ENCODE assay signal across 3 cellular contexts in genomic region chr3:138348107-138348949, GRCh38.
TF ChIP-seq lines count a peak whose summit lies in the region.

MRAS (plus strand) TSS chr3:138348579; CDS start chr3:138372884, 24,305 bp downstream.

TF ChIP-seq in WTC11, 78 proteins besides CTCF, POLR2A, EP300 and RAD21 (continues in another document):
- TF ChIP-seq, protein P1, sequence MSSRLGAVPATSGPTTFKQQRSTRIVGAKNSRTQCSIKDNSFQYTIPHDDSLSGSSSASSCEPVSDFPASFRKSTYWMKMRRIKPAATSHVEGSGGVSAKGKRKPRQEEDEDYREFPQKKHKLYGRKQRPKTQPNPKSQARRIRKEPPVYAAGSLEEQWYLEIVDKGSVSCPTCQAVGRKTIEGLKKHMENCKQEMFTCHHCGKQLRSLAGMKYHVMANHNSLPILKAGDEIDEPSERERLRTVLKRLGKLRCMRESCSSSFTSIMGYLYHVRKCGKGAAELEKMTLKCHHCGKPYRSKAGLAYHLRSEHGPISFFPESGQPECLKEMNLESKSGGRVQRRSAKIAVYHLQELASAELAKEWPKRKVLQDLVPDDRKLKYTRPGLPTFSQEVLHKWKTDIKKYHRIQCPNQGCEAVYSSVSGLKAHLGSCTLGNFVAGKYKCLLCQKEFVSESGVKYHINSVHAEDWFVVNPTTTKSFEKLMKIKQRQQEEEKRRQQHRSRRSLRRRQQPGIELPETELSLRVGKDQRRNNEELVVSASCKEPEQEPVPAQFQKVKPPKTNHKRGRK (CRISPR knock-in tag; IDR thresholded peaks at IDR 0.05; ENCODE audit: borderline replicate concordance), result no peak
- TF ChIP-seq FOXK1 (CRISPR knock-in tag; IDR thresholded peaks at IDR 0.05) (peak; percentile 2; the same call in 1 of the 2 replicates), FOXP1 (CRISPR knock-in tag; IDR thresholded peaks at IDR 0.05; ENCODE audit: borderline replicate concordance) (peak; percentile 40; the same call in 1 of the 2 replicates), KAT7 (CRISPR knock-in tag; IDR thresholded peaks at IDR 0.05; ENCODE audit: borderline replicate concordance) (no peak), OVOL2 (CRISPR knock-in tag; IDR thresholded peaks at IDR 0.05; ENCODE audit: borderline replicate concordance) (no peak), JAZF1 (CRISPR knock-in tag; IDR thresholded peaks at IDR 0.05) (no peak), CDX4 (CRISPR knock-in tag; IDR thresholded peaks at IDR 0.05; ENCODE audit: borderline replicate concordance) (no peak)
- TF ChIP-seq, protein P2, sequence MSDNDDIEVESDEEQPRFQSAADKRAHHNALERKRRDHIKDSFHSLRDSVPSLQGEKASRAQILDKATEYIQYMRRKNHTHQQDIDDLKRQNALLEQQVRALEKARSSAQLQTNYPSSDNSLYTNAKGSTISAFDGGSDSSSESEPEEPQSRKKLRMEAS (CRISPR knock-in tag; IDR thresholded peaks at IDR 0.05), result peak; percentile 54
- TF ChIP-seq, protein P3, sequence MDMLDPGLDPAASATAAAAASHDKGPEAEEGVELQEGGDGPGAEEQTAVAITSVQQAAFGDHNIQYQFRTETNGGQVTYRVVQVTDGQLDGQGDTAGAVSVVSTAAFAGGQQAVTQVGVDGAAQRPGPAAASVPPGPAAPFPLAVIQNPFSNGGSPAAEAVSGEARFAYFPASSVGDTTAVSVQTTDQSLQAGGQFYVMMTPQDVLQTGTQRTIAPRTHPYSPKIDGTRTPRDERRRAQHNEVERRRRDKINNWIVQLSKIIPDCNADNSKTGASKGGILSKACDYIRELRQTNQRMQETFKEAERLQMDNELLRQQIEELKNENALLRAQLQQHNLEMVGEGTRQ (CRISPR knock-in tag; IDR thresholded peaks at IDR 0.05), result no peak
- TF ChIP-seq, protein P4, sequence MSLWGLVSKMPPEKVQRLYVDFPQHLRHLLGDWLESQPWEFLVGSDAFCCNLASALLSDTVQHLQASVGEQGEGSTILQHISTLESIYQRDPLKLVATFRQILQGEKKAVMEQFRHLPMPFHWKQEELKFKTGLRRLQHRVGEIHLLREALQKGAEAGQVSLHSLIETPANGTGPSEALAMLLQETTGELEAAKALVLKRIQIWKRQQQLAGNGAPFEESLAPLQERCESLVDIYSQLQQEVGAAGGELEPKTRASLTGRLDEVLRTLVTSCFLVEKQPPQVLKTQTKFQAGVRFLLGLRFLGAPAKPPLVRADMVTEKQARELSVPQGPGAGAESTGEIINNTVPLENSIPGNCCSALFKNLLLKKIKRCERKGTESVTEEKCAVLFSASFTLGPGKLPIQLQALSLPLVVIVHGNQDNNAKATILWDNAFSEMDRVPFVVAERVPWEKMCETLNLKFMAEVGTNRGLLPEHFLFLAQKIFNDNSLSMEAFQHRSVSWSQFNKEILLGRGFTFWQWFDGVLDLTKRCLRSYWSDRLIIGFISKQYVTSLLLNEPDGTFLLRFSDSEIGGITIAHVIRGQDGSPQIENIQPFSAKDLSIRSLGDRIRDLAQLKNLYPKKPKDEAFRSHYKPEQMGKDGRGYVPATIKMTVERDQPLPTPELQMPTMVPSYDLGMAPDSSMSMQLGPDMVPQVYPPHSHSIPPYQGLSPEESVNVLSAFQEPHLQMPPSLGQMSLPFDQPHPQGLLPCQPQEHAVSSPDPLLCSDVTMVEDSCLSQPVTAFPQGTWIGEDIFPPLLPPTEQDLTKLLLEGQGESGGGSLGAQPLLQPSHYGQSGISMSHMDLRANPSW (CRISPR knock-in tag; conservative IDR thresholded peaks at IDR 0.05; ENCODE audit: low read depth), result no peak

TF ChIP-seq in H1, 55 proteins besides CTCF, POLR2A, EP300 and RAD21:
- no peak for TF ChIP-seq YY1 (IDR thresholded peaks at IDR 0.05; ENCODE audit: low read depth, low read length)
- TF ChIP-seq SRF (IDR thresholded peaks at IDR 0.05; ENCODE audit: low read depth, low read length), result no peak
- TF ChIP-seq SUZ12 (IDR thresholded peaks at IDR 0.05; ENCODE audit: low read length), result no peak
- TF ChIP-seq BACH1 (IDR thresholded peaks at IDR 0.05; ENCODE audit: low read length), result peak; percentile 23; the same call in 1 of the 2 replicates
- no peak for TF ChIP-seq BCL11A (IDR thresholded peaks at IDR 0.05; ENCODE audit: low read depth in 2 of 2, low read length in 2 of 2)
- no peak; the same call in 1 of the 2 replicates for TF ChIP-seq POLR2AphosphoS5 (IDR thresholded peaks at IDR 0.05; ENCODE audit: low read depth, low read length)
- peak; percentile 50; the same call in 1 of the 2 replicates for TF ChIP-seq TBP (IDR thresholded peaks at IDR 0.05; ENCODE audit: low read depth, low read length)
- TF ChIP-seq SAP30 (IDR thresholded peaks at IDR 0.05; ENCODE audit: insufficient read depth, insufficient replicate concordance, low read length), result no peak
- TF ChIP-seq SP4 (IDR thresholded peaks at IDR 0.05; ENCODE audit: low read length), result no peak
- TF ChIP-seq KDM5A (IDR thresholded peaks at IDR 0.05; ENCODE audit: low read length), result no peak
- TF ChIP-seq CTBP2 (IDR thresholded peaks at IDR 0.05; ENCODE audit: borderline replicate concordance, insufficient read depth, insufficient read length, low read length), result no peak
- TF ChIP-seq EGR1 (IDR thresholded peaks at IDR 0.05; ENCODE audit: borderline replicate concordance, low read depth, low read length), result no peak
- no peak for TF ChIP-seq CEBPB (IDR thresholded peaks at IDR 0.05; ENCODE audit: low read depth, low read length)
- TF ChIP-seq ATF3 (IDR thresholded peaks at IDR 0.05; ENCODE audit: insufficient read depth, low read depth, low read length), result no peak
- TF ChIP-seq SP1 (IDR thresholded peaks at IDR 0.05; ENCODE audit: low read depth, low read length), result no peak
- no peak for TF ChIP-seq NRF1 (IDR thresholded peaks at IDR 0.05; ENCODE audit: low read depth, low read length)
- TF ChIP-seq MAFK (IDR thresholded peaks at IDR 0.05; ENCODE audit: low read depth, low read length), result no peak
- peak; percentile 60 for TF ChIP-seq KDM4A (IDR thresholded peaks at IDR 0.05; ENCODE audit: low read depth, low read length, severe bottlenecking)
- TF ChIP-seq RBBP5 (IDR thresholded peaks at IDR 0.05; ENCODE audit: borderline replicate concordance, low read depth, low read length), result peak; percentile 64; the same call in 1 of the 2 replicates
- TF ChIP-seq GTF2F1 (IDR thresholded peaks at IDR 0.05; ENCODE audit: borderline replicate concordance, low read depth, low read length), result no peak
- no peak for TF ChIP-seq HDAC6 (IDR thresholded peaks at IDR 0.05; ENCODE audit: low read depth, low read length)
- no peak for TF ChIP-seq TEAD4 (IDR thresholded peaks at IDR 0.05; ENCODE audit: low read depth, low read length)
- peak; percentile 56 for TF ChIP-seq TAF1 (IDR thresholded peaks at IDR 0.05; ENCODE audit: low read depth, low read length)
- TF ChIP-seq, protein P3 (IDR thresholded peaks at IDR 0.05; ENCODE audit: low read length), result no peak
- no peak for TF ChIP-seq RXRA (IDR thresholded peaks at IDR 0.05; ENCODE audit: insufficient read depth, low read depth, low read length)
- TF ChIP-seq POU5F1 (IDR thresholded peaks at IDR 0.05; ENCODE audit: low read depth, low read length), result no peak
- TF ChIP-seq PHF8 (conservative IDR thresholded peaks at IDR 0.05; ENCODE audit: low read depth, low read length), result peak; percentile 37
- no peak for TF ChIP-seq SIRT6 (IDR thresholded peaks at IDR 0.05; ENCODE audit: low read length)
- peak; percentile 36 for TF ChIP-seq TAF7 (optimal IDR thresholded peaks at IDR 0.05; ENCODE audit: borderline replicate concordance, low read depth, low read length)
- peak; percentile 29 for TF ChIP-seq EZH2 (IDR thresholded peaks at IDR 0.05; ENCODE audit: low read depth, low read length, severe bottlenecking)
- no peak; the same call in 1 of the 2 replicates for TF ChIP-seq GABPA (IDR thresholded peaks at IDR 0.05; ENCODE audit: borderline replicate concordance, insufficient read depth, low read length)
- no peak for TF ChIP-seq TCF12 (IDR thresholded peaks at IDR 0.05; ENCODE audit: low read depth, low read length)
- TF ChIP-seq SIN3A (conservative IDR thresholded peaks at IDR 0.05 in 1 of 2, IDR thresholded peaks at IDR 0.05 in 1 of 2; ENCODE audit: low read depth in 1 of 2, low read length in 2 of 2), result no peak

TF ChIP-seq in liver, 16 proteins besides CTCF, POLR2A, EP300 and RAD21 (continued from another document):
- no peak for TF ChIP-seq TAF1 (conservative IDR thresholded peaks at IDR 0.05)
- no peak for TF ChIP-seq RXRA (IDR thresholded peaks at IDR 0.05)
- TF ChIP-seq, protein P2 (IDR thresholded peaks at IDR 0.05), result no peak
- TF ChIP-seq YY1 (IDR thresholded peaks at IDR 0.05), result no peak
- TF ChIP-seq NR2F2 (IDR thresholded peaks at IDR 0.05), result no peak
- TF ChIP-seq HNF4G (IDR thresholded peaks at IDR 0.05), result no peak
- no peak for TF ChIP-seq ATF3 (IDR thresholded peaks at IDR 0.05)
- no peak for TF ChIP-seq ZBTB33 (IDR thresholded peaks at IDR 0.05)
